In the genomic region with DNA sequence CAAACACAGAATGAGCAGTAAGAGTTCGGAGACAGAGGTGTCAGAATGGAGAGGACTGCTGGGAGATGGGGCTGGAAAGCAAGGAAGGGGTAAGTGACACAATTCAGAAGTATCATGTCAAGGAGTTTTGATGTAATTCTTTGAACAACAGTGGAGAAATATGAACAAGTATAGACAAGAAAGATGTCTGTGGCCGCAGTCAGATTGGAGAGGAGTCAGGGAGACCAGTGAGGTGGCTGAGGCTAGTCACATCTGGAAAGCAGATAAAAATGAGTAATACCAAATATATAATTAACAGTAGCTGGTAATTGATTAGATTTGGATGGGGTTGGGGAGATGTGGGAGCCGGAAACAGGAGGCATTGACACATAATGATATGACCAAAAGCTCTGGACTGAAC, we compare ENCODE assay signal across 17 cellular contexts.
A peak's percentile ranks its signal among the peaks of the same experiment; 100 is the strongest.
DNase-seq lines count a peak whose midpoint lies in the region; ATAC-seq, FAIRE-seq and TF ChIP-seq lines count a peak whose summit lies in the region.
"Had no signal": no experiment of that assay in that cellular context is flagged by ENCODE, and none has a peak within 500 bp of the region (broad histone marks: within the 10 kb centered on the region; RNA-seq: fewer than 3 reads in every experiment).

No MANE protein-coding gene starts in this region.

- DNase-seq in IMR-90 (no peak), mammary epithelial cell (peak; percentile 71), esophagus muscularis mucosa (ENCODE audit: extremely low spot score) (peak; percentile 79), trophoblast cell (no peak), pancreas (no peak), T1000 (lab: John Stamatoyannopoulos, UW) (no peak)
- DNase-seq: 8988T; CD4-positive, alpha-beta memory T cell; DND-41; EL; H9 had no signal

- POLR2A ChIA-PET in IMR-90 (lab: Charles Lee; ENCODE audit: unreplicated experiment): no interaction called here

- H2BK12ac ChIP-seq in trophoblast cell (ENCODE audit: low read length): no peak overlapping the region

- no peak for TF ChIP-seq CTCF in IMR-90 (conservative IDR thresholded peaks at IDR 0.05; ENCODE audit: low read depth, low read length)
- TF ChIP-seq CTCF in mammary epithelial cell (conservative IDR thresholded peaks at IDR 0.05 in 1 of 2, IDR thresholded peaks at IDR 0.05 in 1 of 2; ENCODE audit: extremely low read depth in 1 of 2, insufficient read depth in 1 of 2, low read depth in 1 of 2, low read length in 2 of 2): no peak
- TF ChIP-seq CTCF in esophagus muscularis mucosa (IDR thresholded peaks at IDR 0.05): no peak
- no peak for TF ChIP-seq CTCF in pancreas (IDR thresholded peaks at IDR 0.05)

- H2BK5ac ChIP-seq in IMR-90 (ENCODE audit: low read depth, low read length, poor library complexity, severe bottlenecking): no peak overlapping the region
- H2BK5ac ChIP-seq in trophoblast cell (ENCODE audit: low read depth, low read length, poor library complexity): no peak overlapping the region

- H3K56ac ChIP-seq in IMR-90 (ENCODE audit: extremely low read depth, insufficient read depth, low read length): no peak overlapping the region

- ATAC-seq in IMR-90 (ENCODE audit: low read depth) (no peak), pancreas (no peak), GM18519 (IDR thresholded peaks at IDR 0.05; ENCODE audit: low FRiP score, unreplicated experiment) (no peak)
- ATAC-seq: GM12878, HepG2 had no signal

- CTCF ChIA-PET in IMR-90 (lab: Yijun Ruan, JAX) (no interaction called here), mammary epithelial cell (lab: Charles Lee; ENCODE audit: low non-redundant PET) (no interaction called here)

- no peak overlapping the region for H3K4me3 ChIP-seq in IMR-90 (ENCODE audit: insufficient read depth, low read depth, low read length)
- no peak overlapping the region for H3K4me3 ChIP-seq in mammary epithelial cell (replicated peaks in 1 of 3; ENCODE audit: insufficient read depth in 1 of 3, low read depth in 2 of 3, low read length in 3 of 3)
- no peak overlapping the region for H3K4me3 ChIP-seq in esophagus muscularis mucosa
- H3K4me3 ChIP-seq in trophoblast cell (ENCODE audit: low read depth, low read length): no peak overlapping the region
- H3K4me3 ChIP-seq in pancreas: no peak overlapping the region
- H3K4me3 ChIP-seq: BLaER1, GM12878 had no signal

- H2AK5ac ChIP-seq in IMR-90 (ENCODE audit: low read depth, low read length) (no peak overlapping the region), trophoblast cell (ENCODE audit: low read length) (no peak overlapping the region)

- H4K20me1 ChIP-seq in IMR-90 (ENCODE audit: insufficient read depth, low read length) (no peaks in the 10 kb centered on the region), mammary epithelial cell (ENCODE audit: insufficient read depth, low read length) (no peaks in the 10 kb centered on the region)
- H4K20me1 ChIP-seq: BLaER1 had no signal

- H4K8ac ChIP-seq in IMR-90 (ENCODE audit: low read depth in 2 of 2, low read length in 2 of 2) (no peak overlapping the region), trophoblast cell (ENCODE audit: low read depth, low read length) (peak overlapping the region; percentile 10)

- H3K4me1 ChIP-seq in IMR-90 (ENCODE audit: control insufficient read depth, insufficient read depth, low read length): no peaks in the 10 kb centered on the region
- H3K4me1 ChIP-seq in mammary epithelial cell (ENCODE audit: insufficient read depth, low read length): peaks cover 33% of the 10 kb centered on the region
- H3K4me1 ChIP-seq in esophagus muscularis mucosa: no peaks in the 10 kb centered on the region
- H3K4me1 ChIP-seq in trophoblast cell (ENCODE audit: control insufficient read depth in 1 of 2, insufficient read depth in 2 of 2, low read length in 2 of 2): no peaks in the 10 kb centered on the region
- no peaks in the 10 kb centered on the region for H3K4me1 ChIP-seq in pancreas
- H3K4me1 ChIP-seq: BLaER1 had no signal

- TF ChIP-seq POLR2A in IMR-90 (IDR thresholded peaks at IDR 0.05; ENCODE audit: low read depth, low read length) (no peak), esophagus muscularis mucosa (IDR thresholded peaks at IDR 0.05; ENCODE audit: low read depth) (no peak)

- H4K91ac ChIP-seq in IMR-90 (ENCODE audit: insufficient read depth, low read depth, low read length) (no peak overlapping the region), trophoblast cell (ENCODE audit: low read depth, low read length) (no peak overlapping the region)

- H3K9me3 ChIP-seq in IMR-90 (ENCODE audit: control insufficient read depth, insufficient read depth, low read length): no peaks in the 10 kb centered on the region
- H3K9me3 ChIP-seq in mammary epithelial cell (replicated peaks; ENCODE audit: insufficient read depth, low read length): no peaks in the 10 kb centered on the region
- no peaks in the 10 kb centered on the region for H3K9me3 ChIP-seq in esophagus muscularis mucosa
- H3K9me3 ChIP-seq in trophoblast cell (ENCODE audit: insufficient read depth, low read depth, low read length): no peaks in the 10 kb centered on the region
- no peaks in the 10 kb centered on the region for H3K9me3 ChIP-seq in pancreas
- H3K9me3 ChIP-seq: BLaER1 had no signal

- H3K4me2 ChIP-seq in IMR-90 (ENCODE audit: low read depth, low read length) (no peak overlapping the region), mammary epithelial cell (ENCODE audit: insufficient read depth, low read depth, low read length) (peak overlapping the region; percentile 47), trophoblast cell (ENCODE audit: low read length) (no peak overlapping the region)
- H3K4me2 ChIP-seq: BLaER1 had no signal

- dilution Hi-C loops in IMR-90 (cut with HindIII; ENCODE audit: low sequenced_read_pairs, unreplicated experiment): no loop called here
- dilution Hi-C loops in mammary epithelial cell (cut with HindIII; ENCODE audit: low sequenced_read_pairs): no loop called here

- H3K18ac ChIP-seq in IMR-90 (ENCODE audit: low read depth, low read length): no peak overlapping the region; the same call in 1 of the 2 replicates
- H3K18ac ChIP-seq in trophoblast cell (ENCODE audit: low read length): no peak overlapping the region

- intact Hi-C loops in IMR-90 (cut with micrococcal nuclease): no loop called here
- intact Hi-C loops in mammary epithelial cell (cut with micrococcal nuclease): no loop called here
- intact Hi-C loops in esophagus muscularis mucosa (cut with DNase I): no loop called here
- intact Hi-C loops in pancreas (cut with DNase I): no loop called here

- FAIRE-seq in pancreas (lab: Jason Lieb, UNC): no peak
- FAIRE-seq: GM12878, GM19239, H1, HepG2 had no signal

- H2AK9ac ChIP-seq in IMR-90 (replicated peaks; ENCODE audit: low read depth, low read length, poor library complexity): no peak overlapping the region

- no peak overlapping the region for H2BK15ac ChIP-seq in IMR-90 (ENCODE audit: low read depth, low read length)

- H3K27me3 ChIP-seq in IMR-90 (ENCODE audit: control insufficient read depth, insufficient read depth, low read length) (no peaks in the 10 kb centered on the region), mammary epithelial cell (ENCODE audit: insufficient read depth, low read length) (no peaks in the 10 kb centered on the region), esophagus muscularis mucosa (no peaks in the 10 kb centered on the region), trophoblast cell (ENCODE audit: insufficient read depth, low read length) (no peaks in the 10 kb centered on the region), pancreas (no peaks in the 10 kb centered on the region)
- H3K27me3 ChIP-seq: BLaER1 had no signal

- no peaks in the 10 kb centered on the region for H3K36me3 ChIP-seq in IMR-90 (ENCODE audit: control insufficient read depth, insufficient read depth, low read length)
- H3K36me3 ChIP-seq in mammary epithelial cell (ENCODE audit: insufficient read depth, low read length): no peaks in the 10 kb centered on the region
- H3K36me3 ChIP-seq in esophagus muscularis mucosa: no peaks in the 10 kb centered on the region
- H3K36me3 ChIP-seq in trophoblast cell (ENCODE audit: control insufficient read depth in 1 of 2, insufficient read depth in 2 of 2, low read length in 2 of 2): no peaks in the 10 kb centered on the region
- H3K36me3 ChIP-seq in pancreas: no peaks in the 10 kb centered on the region
- H3K36me3 ChIP-seq: BLaER1 had no signal

- H3K27ac ChIP-seq in IMR-90 (ENCODE audit: insufficient read depth, low read length) (no peak overlapping the region), mammary epithelial cell (ENCODE audit: insufficient read depth, low read depth, low read length) (peak overlapping the region; percentile 43), esophagus muscularis mucosa (replicated peaks in 1 of 4) (no peak overlapping the region), trophoblast cell (ENCODE audit: low read depth, low read length) (no peak overlapping the region), pancreas (no peak overlapping the region)
- H3K27ac ChIP-seq: BLaER1 had no signal

- H3K4ac ChIP-seq in IMR-90 (ENCODE audit: low read depth, low read length) (no peak overlapping the region), trophoblast cell (ENCODE audit: low read depth, low read length) (no peak overlapping the region)

- in situ Hi-C loops in IMR-90 (cut with MboI; ENCODE audit: low sequenced_read_pairs): no loop called here
- in situ Hi-C loops in mammary epithelial cell (cut with MboI; ENCODE audit: low sequenced_read_pairs in 2 of 2): no loop called here

- no peak overlapping the region for H4K5ac ChIP-seq in IMR-90 (ENCODE audit: low read depth, low read length)

- H2BK120ac ChIP-seq in IMR-90 (ENCODE audit: low read depth, low read length): no peak overlapping the region
- no peak overlapping the region for H2BK120ac ChIP-seq in trophoblast cell (ENCODE audit: insufficient read depth, low read length, poor library complexity)

- H2BK20ac ChIP-seq in IMR-90 (ENCODE audit: low read depth, low read length): no peak overlapping the region

- TF ChIP-seq EP300 in esophagus muscularis mucosa (IDR thresholded peaks at IDR 0.05): no peak

- WGBS in IMR-90 (ENCODE audit: extremely low coverage in 2 of 2, insufficient read length in 1 of 2), 2 experiments: 80% methylated on average over 1 of the region's 3 CpGs; no CpG with 5 or more reads in 1 of the 2 experiments
- WGBS in mammary epithelial cell (ENCODE audit: low coverage, missing lambda C conversion rate): 35% methylated on average over 3 of the region's 3 CpGs
- WGBS in esophagus muscularis mucosa: 95% methylated on average over 3 of the region's 3 CpGs
- no CpG with 5 or more reads among the region's 3 CpGs for WGBS in trophoblast cell (ENCODE audit: extremely low coverage, insufficient coverage, insufficient read length)
- WGBS in pancreas, 2 donors: 84 to 94% methylated on average over 3 of the region's 3 CpGs

- H3K79me1 ChIP-seq in IMR-90 (ENCODE audit: low read depth in 1 of 2, low read length in 2 of 2): no peaks in the 10 kb centered on the region
- H3K79me1 ChIP-seq in trophoblast cell (ENCODE audit: low read length): no peaks in the 10 kb centered on the region

- H3K14ac ChIP-seq in IMR-90 (replicated peaks; ENCODE audit: low read depth, low read length): 0 out of 2 replicates have a peak overlapping the region, but pooled peaks have one; percentile 1
- no peak overlapping the region for H3K14ac ChIP-seq in trophoblast cell (ENCODE audit: low read length)

- H3K79me2 ChIP-seq in mammary epithelial cell (ENCODE audit: insufficient read depth, low read length) (no peaks in the 10 kb centered on the region), trophoblast cell (ENCODE audit: control insufficient read depth, insufficient read depth, low read length, poor library complexity) (no peaks in the 10 kb centered on the region)

- H3K23ac ChIP-seq in IMR-90 (ENCODE audit: low read depth, low read length) (no peak overlapping the region), trophoblast cell (ENCODE audit: low read length) (no peak overlapping the region)

- H3K9me1 ChIP-seq in IMR-90 (ENCODE audit: insufficient read depth, low read length): no peaks in the 10 kb centered on the region

- no peak overlapping the region for H4K12ac ChIP-seq in trophoblast cell (ENCODE audit: low read depth, low read length)

- TF ChIP-seq RAD21 in IMR-90 (IDR thresholded peaks at IDR 0.05; ENCODE audit: low read length): no peak

- no TSS peak for BruUV-seq in IMR-90 (replicated peaks; lab: Mats Ljungman, UMichigan)
- BruUV-seq in mammary epithelial cell (replicated peaks; lab: Mats Ljungman, UMichigan): no TSS peak

- no peak overlapping the region for H3K9ac ChIP-seq in IMR-90 (ENCODE audit: low read depth, low read length)
- H3K9ac ChIP-seq in mammary epithelial cell (ENCODE audit: insufficient read depth, low read length): no peak overlapping the region
- no peak overlapping the region for H3K9ac ChIP-seq in trophoblast cell (ENCODE audit: low read length)
- H3K9ac ChIP-seq: BLaER1 had no signal

- H2AFZ ChIP-seq in IMR-90 (replicated peaks; ENCODE audit: low read length, poor library complexity) (no peak overlapping the region), mammary epithelial cell (ENCODE audit: low read depth, low read length) (peak overlapping the region; percentile 63), trophoblast cell (ENCODE audit: insufficient read depth, low read length, poor library complexity) (no peak overlapping the region)

Comparison
In these comparisons a context has a peak if more than half of its experiments do, and no peak if none do; other contexts are left out.
1. DNase-seq: peak in mammary epithelial cell (single experiment) and esophagus muscularis mucosa (single experiment); none in IMR-90 (single experiment), trophoblast cell (0 of 2), pancreas (0 of 6) and T1000 (single experiment).